Comparison of ENCODE assay signal across 8 cellular contexts in genomic region chr4:119454491-119455270, GRCh38.
DNase-seq lines count a peak whose midpoint lies in the region; ATAC-seq and TF ChIP-seq lines count a peak whose summit lies in the region.
"Not testable (repeated sequence)": the region's sequence is repeated elsewhere in the genome, so short reads cannot be mapped to it uniquely, and the experiment has no call there.

No MANE protein-coding gene starts in this region.

- peak; percentile 7 for TF ChIP-seq CTCF in astrocyte of the cerebellum (IDR thresholded peaks at IDR 0.05; ENCODE audit: low read depth, low read length, missing control alignments)

- ATAC-seq in GM18505 (IDR thresholded peaks at IDR 0.05; ENCODE audit: unreplicated experiment) = peak; percentile 100
- peak; percentile 100 for ATAC-seq in HG02970 (IDR thresholded peaks at IDR 0.05; ENCODE audit: low FRiP score, unreplicated experiment)
- ATAC-seq in aorta (ENCODE audit: low FRiP score) = peak; percentile 100

- peak overlapping the region; percentile 97 for H3K27ac Mint-ChIP-seq in T-helper 2 cell treated with Interferon-gamma antibody and Interleukin-4, amounts not matched to agents 5 μg/mL and 100 μg/mL, for 36 hours

- not testable (repeated sequence) for H3K4me1 Mint-ChIP-seq in T-helper 2 cell treated with Interferon-gamma antibody and Interleukin-4, amounts not matched to agents 5 μg/mL and 100 μg/mL, for 36 hours (ENCODE audit: low read depth)

- not testable (repeated sequence) for H3K27me3 Mint-ChIP-seq in T-helper 2 cell treated with Interferon-gamma antibody and Interleukin-4, amounts not matched to agents 5 μg/mL and 100 μg/mL, for 36 hours (ENCODE audit: low read depth)

- H3K36me3 ChIP-seq in rectal smooth muscle tissue (ENCODE audit: control insufficient read depth, insufficient read depth, low read length); aorta (ENCODE audit: control insufficient read depth in 1 of 2, insufficient read depth in 2 of 2, low read length in 1 of 2): not testable (repeated sequence)

- H3K27me3 ChIP-seq in rectal smooth muscle tissue (ENCODE audit: control insufficient read depth, insufficient read depth, low read length); aorta (ENCODE audit: control insufficient read depth in 1 of 2, insufficient read depth in 2 of 2, low read length in 1 of 2): not testable (repeated sequence)

- intact Hi-C loops in aorta (cut with DNase I) = not testable (repeated sequence)

- H3K4me3 ChIP-seq in astrocyte of the cerebellum (ENCODE audit: low read depth, low read length) (peak overlapping the region; percentile 62), rectal smooth muscle tissue (ENCODE audit: low read length) (peak overlapping the region; percentile 69), aorta (ENCODE audit: low read length in 2 of 2) (peak overlapping the region in 1 of 2 donors; percentile 49)

- H3K9ac ChIP-seq in rectal smooth muscle tissue (ENCODE audit: low read length) = peak overlapping the region; percentile 49

- DNase-seq in NCI-H187 treated with DMSO at 0.1 percent for 48 hours (lab: John Stamatoyannopoulos, UW) (peak; percentile 2), astrocyte of the cerebellum (ENCODE audit: low read depth) (peak; percentile 90), hepatic stellate cell (ENCODE audit: low spot score) (peak; percentile 88), aorta (peak; percentile 97 to 98)
- DNase-seq in T-helper 2 cell treated with Interferon-gamma antibody and Interleukin-4, amounts not matched to agents 5 μg/mL and 100 μg/mL, for 36 hours (ENCODE audit: low spot score) = peak; percentile 95

- H3K27ac ChIP-seq in rectal smooth muscle tissue (ENCODE audit: low read depth, low read length) (peak overlapping the region; percentile 95), aorta (ENCODE audit: low read depth in 1 of 2, low read length in 2 of 2) (peak overlapping the region; percentile 52 to 72)

- 0% methylated on average over 54 to 80 of the region's 80 CpGs for WGBS in aorta, 2 donors

- not testable (repeated sequence) for H3K36me3 Mint-ChIP-seq in T-helper 2 cell treated with Interferon-gamma antibody and Interleukin-4, amounts not matched to agents 5 μg/mL and 100 μg/mL, for 36 hours (ENCODE audit: low read depth)

- TF ChIP-seq POLR2A in GM18505 (IDR thresholded peaks at IDR 0.05; ENCODE audit: borderline replicate concordance, extremely low read depth, insufficient read depth, insufficient read length) = peak; percentile 75

- in situ Hi-C loops in astrocyte of the cerebellum (cut with HindIII; ENCODE audit: low sequenced_read_pairs) = not testable (repeated sequence)

- H3K4me3 Mint-ChIP-seq in T-helper 2 cell treated with Interferon-gamma antibody and Interleukin-4, amounts not matched to agents 5 μg/mL and 100 μg/mL, for 36 hours = peak overlapping the region; percentile 93

- H3K4me1 ChIP-seq in rectal smooth muscle tissue (ENCODE audit: control insufficient read depth, insufficient read depth, low read length); aorta (ENCODE audit: control insufficient read depth in 1 of 2, insufficient read depth in 2 of 2, low read length in 2 of 2): not testable (repeated sequence)

- not testable (repeated sequence) for H3K9me3 Mint-ChIP-seq in T-helper 2 cell treated with Interferon-gamma antibody and Interleukin-4, amounts not matched to agents 5 μg/mL and 100 μg/mL, for 36 hours

- not testable (repeated sequence) for H3K9me3 ChIP-seq in aorta (ENCODE audit: control insufficient read depth, low read length)

Comparison
In these comparisons a context has a peak if more than half of its experiments do, and no peak if none do; other contexts are left out.
1. DNase-seq: peak in every context shown above with its lines; median percentile 98 in aorta; 95 in T-helper 2 cell treated with Interferon-gamma antibody and Interleukin-4, amounts not matched to agents 5 μg/mL and 100 μg/mL, for 36 hours; 90 in astrocyte of the cerebellum; 88 in hepatic stellate cell; 2 in NCI-H187 treated with DMSO at 0.1 percent for 48 hours.